ENCODE assay signal across 10 cellular contexts in genomic region chr1:77322061-77322900, GRCh38. TPM values are rescaled to one million over a fixed set of nuclear protein-coding genes. Genes with fewer than 3 reads are reported as not detected.
A peak's percentile ranks its signal among the peaks of the same experiment; 100 is the strongest.
DNase-seq lines count a peak whose midpoint lies in the region; ATAC-seq, FAIRE-seq and TF ChIP-seq lines count a peak whose summit lies in the region.
"Had no signal": no experiment of that assay in that cellular context is flagged by ENCODE, and none has a peak within 500 bp of the region (broad histone marks: within the 10 kb centered on the region; RNA-seq: fewer than 3 reads in every experiment).

No MANE protein-coding gene starts in this region.

- intact Hi-C loops in Panc1 (cut with micrococcal nuclease; ENCODE audit: unreplicated experiment), result no loop called here
- intact Hi-C loops in esophagus squamous epithelium (cut with DNase I), result no loop called here

- TF ChIP-seq CTCF in Panc1 (IDR thresholded peaks at IDR 0.05) (no peak), fibroblast of mammary gland (conservative IDR thresholded peaks at IDR 0.05; ENCODE audit: control insufficient read depth, insufficient read depth, low read depth, low read length) (no peak), retinal pigment epithelial cell (conservative IDR thresholded peaks at IDR 0.05; ENCODE audit: low read depth, low read length) (no peak), esophagus squamous epithelium (IDR thresholded peaks at IDR 0.05) (no peak)

- H3K4me3 ChIP-seq in Panc1 (ENCODE audit: low read depth in 2 of 2, low read length in 2 of 2) (no peak overlapping the region), fibroblast of mammary gland (ENCODE audit: control insufficient read depth, low read depth, low read length) (no peak overlapping the region), retinal pigment epithelial cell (ENCODE audit: low read length) (no peak overlapping the region), esophagus squamous epithelium (no peak overlapping the region)

- POLR2A ChIA-PET in Panc1 (lab: Charles Lee), result no interaction called here

- WGBS in esophagus squamous epithelium, 2 donors, result 49 to 56% methylated on average over 6 of the region's 6 CpGs

- H3K27ac ChIP-seq in Panc1 (ENCODE audit: low read length), result peak overlapping the region; percentile 35; the same call in 1 of the 2 replicates
- H3K27ac ChIP-seq in esophagus squamous epithelium, result no peak overlapping the region

- CTCF ChIA-PET in Panc1 (lab: Charles Lee), result interaction anchor here (0.7 kb wide), 1 partner anchor 113 kb away, joined by 3 read pairs; no protein-coding TSS in a partner anchor

- no peaks in the 10 kb centered on the region for H3K36me3 ChIP-seq in Panc1 (ENCODE audit: control insufficient read depth, insufficient read depth, low read length)
- H3K36me3 ChIP-seq in esophagus squamous epithelium, result no peaks in the 10 kb centered on the region

- no peak for TF ChIP-seq POLR2A in esophagus squamous epithelium (IDR thresholded peaks at IDR 0.05)

- H3K27me3 ChIP-seq in Panc1 (ENCODE audit: control insufficient read depth, insufficient read depth, low read length), result no peaks in the 10 kb centered on the region
- no peaks in the 10 kb centered on the region for H3K27me3 ChIP-seq in esophagus squamous epithelium

- DNase-seq in NCI-H2081 (lab: John Stamatoyannopoulos, UW) (peak; percentile 21 to 67), NCI-H2081 treated with DMSO at 0.1 percent for 48 hours (lab: John Stamatoyannopoulos, UW) (no peak), Panc1 (ENCODE audit: low read depth, low spot score) (peak; percentile 82), fibroblast of mammary gland (ENCODE audit: low read depth) (peak; percentile 90), retinal pigment epithelial cell (ENCODE audit: low read depth) (peak; percentile 93), frontal cortex (ENCODE audit: low spot score in 2 of 2) (no peak), esophagus squamous epithelium (lab: John Stamatoyannopoulos, UW) (no peak)
- DNase-seq: activated CD4-positive, alpha-beta memory T cell treated with anti-CD3 and anti-CD28 coated beads for 36 hours had no signal

- ATAC-seq in Panc1 (peak; percentile 93), GM19351 (IDR thresholded peaks at IDR 0.05; ENCODE audit: unreplicated experiment) (no peak)

- H3K4me1 ChIP-seq in Panc1 (ENCODE audit: control insufficient read depth, insufficient read depth, low read length), result peaks cover 3% of the 10 kb centered on the region; the same call in 1 of the 2 replicates
- no peaks in the 10 kb centered on the region for H3K4me1 ChIP-seq in esophagus squamous epithelium

- H3K9me3 ChIP-seq in Panc1 (ENCODE audit: control insufficient read depth, insufficient read depth, low read depth, low read length) (no peaks in the 10 kb centered on the region), esophagus squamous epithelium (no peaks in the 10 kb centered on the region)

- FAIRE-seq in frontal cortex (lab: Jason Lieb, UNC), result no peak
- FAIRE-seq: A204.1 had no signal

- in situ Hi-C loops in Panc1 (cut with HindIII; ENCODE audit: low pct_unique_long_range_greater_than_20kb, low sequenced_read_pairs), result no loop called here

- BruUV-seq in Panc1 (replicated peaks; lab: Mats Ljungman, UMichigan), result no TSS peak

RNA-seq across cellular contexts. Expression of gene AK5, which starts 40.5 kb away (rescaled TPM):
- total RNA-seq in Panc1 (2021; ENCODE audit: unreplicated experiment), result 3.0 TPM
- polyA plus RNA-seq in Panc1 (2012; ENCODE audit: insufficient read length), result 3.1 TPM
- total RNA-seq in frontal cortex, result 40.4 TPM
- total RNA-seq in esophagus squamous epithelium, result not detected

Comparison
In these comparisons a context has a peak if more than half of its experiments do, and no peak if none do; other contexts are left out.
1. DNase-seq: peak in NCI-H2081 (2 of 2), Panc1 (single experiment), fibroblast of mammary gland (single experiment) and retinal pigment epithelial cell (single experiment); none in NCI-H2081 treated with DMSO at 0.1 percent for 48 hours (single experiment), frontal cortex (0 of 2) and esophagus squamous epithelium (single experiment).
2. RNA of gene AK5, which starts 40.5 kb away (total RNA-seq): 40.4 TPM in frontal cortex (single experiment); 3.0 TPM in Panc1 (single experiment) and not detected in esophagus squamous epithelium; every median in the first group is over 10 times any median in the second.